12 cellular contexts compared by ENCODE assay signal in the genomic region with DNA sequence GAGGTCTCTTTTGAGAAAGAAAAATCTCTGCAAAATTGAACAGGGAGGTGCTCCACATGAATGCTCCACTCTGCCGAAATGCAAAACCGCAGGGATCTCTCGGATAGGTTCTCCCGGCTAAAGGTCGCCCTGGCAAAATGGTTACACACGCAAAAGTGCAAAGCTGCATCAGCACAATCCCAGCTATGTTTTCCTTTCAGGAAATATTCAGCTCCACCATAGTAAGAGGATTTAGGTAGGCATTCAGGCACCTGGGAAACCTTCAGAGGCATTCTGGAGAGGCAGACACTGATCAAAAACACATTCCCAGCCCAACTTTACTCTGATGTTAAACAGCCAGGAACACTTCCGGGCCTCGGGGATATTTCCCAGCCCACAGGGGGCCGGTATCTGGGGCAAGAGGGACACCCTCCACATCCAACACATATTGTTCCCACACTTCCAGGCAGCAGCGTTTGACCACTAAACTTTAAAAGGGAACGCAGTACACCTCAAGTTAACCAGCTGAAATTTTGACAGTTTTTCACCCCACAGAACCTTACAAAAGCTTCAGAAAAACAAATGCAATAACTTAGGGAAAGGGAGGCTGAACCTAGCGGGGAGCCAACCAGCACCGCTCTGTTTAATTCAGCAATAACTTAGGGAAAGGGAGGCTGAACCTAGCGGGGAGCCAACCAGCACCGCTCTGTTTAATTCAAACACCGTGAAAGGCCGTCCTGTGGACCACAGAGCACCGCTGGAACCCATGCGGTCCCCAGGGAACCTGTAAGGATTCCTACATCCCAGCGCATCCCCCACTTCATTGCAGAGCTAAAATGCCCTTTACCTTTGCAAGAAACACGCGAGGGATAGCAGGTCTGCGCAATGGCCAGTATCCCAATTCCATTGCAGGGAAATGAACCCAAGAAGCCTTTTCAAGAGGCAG. TPM values are rescaled to one million over a fixed set of nuclear protein-coding genes. Genes with fewer than 3 reads are reported as not detected.
DNase-seq lines count a peak whose midpoint lies in the region; ATAC-seq and TF ChIP-seq lines count a peak whose summit lies in the region.
"Had no signal": no experiment of that assay in that cellular context is flagged by ENCODE, and none has a peak within 500 bp of the region (broad histone marks: within the 10 kb centered on the region; RNA-seq: fewer than 3 reads in every experiment).

No MANE protein-coding gene starts in this region.

- H3K4me3 Mint-ChIP-seq in Caco-2 (ENCODE audit: unreplicated experiment) = peak overlapping the region; percentile 55
- no peak overlapping the region for H3K4me3 Mint-ChIP-seq in naive thymus-derived CD8-positive, alpha-beta T cell

- no peak overlapping the region for H3K27ac ChIP-seq in SJSA1
- H3K27ac ChIP-seq: BLaER1 had no signal

- no peaks in the 10 kb centered on the region for H3K9me3 Mint-ChIP-seq in Caco-2 (ENCODE audit: unreplicated experiment)
- peaks cover 0 to 4% (median 0%) of the 10 kb centered on the region in 9 donors for H3K9me3 Mint-ChIP-seq in naive thymus-derived CD8-positive, alpha-beta T cell

- no TSS peak for BruUV-seq in Caco-2 (replicated peaks; lab: Mats Ljungman, UMichigan)

- H3K27me3 Mint-ChIP-seq in Caco-2 (ENCODE audit: insufficient read depth, unreplicated experiment) = no peaks in the 10 kb centered on the region
- H3K27me3 Mint-ChIP-seq in naive thymus-derived CD8-positive, alpha-beta T cell = peaks cover 13 to 43% (median 22%) of the 10 kb centered on the region in 5 donors

- intact Hi-C loops in Caco-2 (cut with micrococcal nuclease; ENCODE audit: unreplicated experiment) (loop anchor here (1.0 to 5.0 kb wide), 2 partner anchors 24 to 281 kb away; no protein-coding TSS in a partner anchor), posterior vena cava (cut with DNase I) (no loop called here)

- H3K36me3 ChIP-seq in Caco-2 (ENCODE audit: control insufficient read depth, insufficient read depth, low read length) = peaks cover 2% of the 10 kb centered on the region
- peaks cover 18% of the 10 kb centered on the region for H3K36me3 ChIP-seq in SJSA1

- no peak for ATAC-seq in naive thymus-derived CD8-positive, alpha-beta T cell
- no peak for ATAC-seq in GM21825 (IDR thresholded peaks at IDR 0.05; ENCODE audit: unreplicated experiment)

- TF ChIP-seq CTCF in Caco-2 (IDR thresholded peaks at IDR 0.05; ENCODE audit: insufficient read depth in 1 of 2, low read depth in 1 of 2, low read length in 1 of 2, severe bottlenecking in 1 of 2, unreplicated experiment in 1 of 2) (no peak), foreskin fibroblast (IDR thresholded peaks at IDR 0.05; ENCODE audit: low read depth, low read length) (no peak)

- CTCF ChIA-PET in Caco-2 (lab: Charles Lee) = no interaction called here

- peaks cover 7% of the 10 kb centered on the region; the same call in 1 of the 2 replicates for H3K9me3 ChIP-seq in Caco-2
- H3K9me3 ChIP-seq in SJSA1 (replicated peaks) = no peaks in the 10 kb centered on the region

- DNase-seq in Caco-2 = no peak
- DNase-seq in SJSA1 (ENCODE audit: low read depth in 1 of 2, low spot score in 2 of 2) = no peak
- peak in 1 of 2 donors; percentile 32 for DNase-seq in foreskin fibroblast
- DNase-seq in posterior vena cava (ENCODE audit: low spot score) = peak; percentile 51
- DNase-seq in naive thymus-derived CD8-positive, alpha-beta T cell = no peak
- DNase-seq in SKM-1 treated with dmso at 0.1 percent for 144 hours (lab: John Stamatoyannopoulos, UW; ENCODE audit: unreplicated experiment) = no peak
- DNase-seq in SKM-1 (lab: John Stamatoyannopoulos, UW; ENCODE audit: unreplicated experiment) = no peak
- DNase-seq: central memory CD4-positive, alpha-beta T cell; NCI-H345; T-helper 2 cell had no signal

- H3K4me1 ChIP-seq in Caco-2 (peaks cover 69% of the 10 kb centered on the region), SJSA1 (replicated peaks) (peaks cover 76% of the 10 kb centered on the region)

- POLR2A ChIA-PET in Caco-2 (lab: Charles Lee) = interaction anchor here (0.6 kb wide), 1 partner anchor 20 kb away, joined by 3 read pairs; no protein-coding TSS in a partner anchor
- POLR2A ChIA-PET in naive thymus-derived CD8-positive, alpha-beta T cell (lab: Charles Lee) = no interaction called here

- H3K4me3 ChIP-seq in Caco-2 (ENCODE audit: low read depth, low read length) (no peak overlapping the region), SJSA1 (peak overlapping the region; percentile 47), foreskin fibroblast (ENCODE audit: low read depth in 1 of 2, low read length in 2 of 2) (peak overlapping the region; percentile 59 to 65)
- H3K4me3 ChIP-seq: BLaER1 had no signal

- peaks cover 79% of the 10 kb centered on the region for H3K36me3 Mint-ChIP-seq in Caco-2 (ENCODE audit: insufficient read depth, unreplicated experiment)
- H3K36me3 Mint-ChIP-seq in naive thymus-derived CD8-positive, alpha-beta T cell = peaks cover 0 to 5% (median 0%) of the 10 kb centered on the region in 3 donors

- H3K27ac Mint-ChIP-seq in Caco-2 (ENCODE audit: unreplicated experiment) = peak overlapping the region; percentile 75
- H3K27ac Mint-ChIP-seq in naive thymus-derived CD8-positive, alpha-beta T cell = no peak overlapping the region

- peaks cover 44% of the 10 kb centered on the region for H3K4me1 Mint-ChIP-seq in Caco-2 (ENCODE audit: low read depth, unreplicated experiment)
- peaks cover 0 to 3% (median 0%) of the 10 kb centered on the region in 4 donors for H3K4me1 Mint-ChIP-seq in naive thymus-derived CD8-positive, alpha-beta T cell

- H3K27me3 ChIP-seq in Caco-2 (replicated peaks; ENCODE audit: control insufficient read depth, insufficient read depth, low read length) (no peaks in the 10 kb centered on the region), SJSA1 (replicated peaks) (no peaks in the 10 kb centered on the region)

RNA-seq across cellular contexts. Expression of a gene that starts 45.9 kb away (rescaled TPM):
- total RNA-seq in Caco-2 (2022) (252 and 263 TPM in 2 replicates), posterior vena cava (10 to 100 TPM; 64.8 to 69.3 TPM)
- 56.9 and 92.5 TPM in 2 replicates for total RNA-seq in SJSA1 (2014; rRNA removed; shearing (Covaris generic))
- 1 to 10 TPM; 1.2 to 1.6 TPM for total RNA-seq in naive thymus-derived CD8-positive, alpha-beta T cell
- not detected for polyA plus RNA-seq in naive thymus-derived CD8-positive, alpha-beta T cell

Comparison
In these comparisons a context has a peak if more than half of its experiments do, and no peak if none do; other contexts are left out.
1. RNA of a gene that starts 45.9 kb away (total RNA-seq): 252 to 263 TPM in Caco-2, 56.9 to 92.5 TPM in SJSA1 and 64.8 to 69.3 TPM in posterior vena cava; 1.2 to 1.6 TPM in naive thymus-derived CD8-positive, alpha-beta T cell; every median in the first group is over 10 times any median in the second.